In genomic region chr2:80393996-80394395, GRCh38 we compare ENCODE assay signal across 27 cellular contexts.
"Had no signal": no experiment of that assay in that cellular context is flagged by ENCODE, and none has a peak within 500 bp of the region (broad histone marks: within the 10 kb centered on the region; RNA-seq: fewer than 3 reads in every experiment).

No MANE protein-coding gene starts in this region.

- DNase-seq: activated B cell treated with CpG ODN at 0.5 μM for 24 hours; activated CD4-positive, alpha-beta memory T cell treated with anti-CD3 and anti-CD28 coated beads, Interleukin-2, amount 10 ng/mL, durations not matched to agents 7 days and 5 days; activated CD4-positive, alpha-beta T cell treated with anti-CD3 and anti-CD28 coated beads for 48 hours; activated CD4-positive, CD25-positive, alpha-beta regulatory T cell treated with anti-CD3 and anti-CD28 coated beads, Interleukin-2, amount 50 U/mL, for 72 hours; activated CD8-positive, alpha-beta memory T cell treated with anti-CD3 and anti-CD28 coated beads for 24 hours; activated CD8-positive, alpha-beta memory T cell treated with anti-CD3 and anti-CD28 coated beads, Interleukin-2, amount 10 ng/mL, durations not matched to agents 7 days and 5 days; activated CD8-positive, alpha-beta memory T cell treated with anti-CD3 and anti-CD28 coated beads, Interleukin-2, amount 50 U/mL, for 48 hours; activated effector memory CD4-positive, alpha-beta T cell treated with Interleukin-2 at 50 U/mL for 16 hours; activated naive CD4-positive, alpha-beta T cell treated with anti-CD3 and anti-CD28 coated beads, Interleukin-2, amount 50 U/mL, for 16 hours; activated naive CD8-positive, alpha-beta T cell treated with anti-CD3 and anti-CD28 coated beads for 36 hours; activated T-cell treated with anti-CD3 and anti-CD28 coated beads, Interleukin-2, amount 50 U/mL, for 48 hours; amniotic stem cell; MM.1S; MV-4-11; NCI-H1092; NCI-H1436 treated with DMSO at 0.1 percent for 48 hours; NCI-H1694 treated with DMSO at 0.1 percent for 48 hours; NCI-H2029 treated with DMSO at 0.1 percent for 48 hours; NCI-H2171; NCI-H510A; PC-9; SIG-M5; SW 1271; T-helper 1 cell; T-helper 2 cell; T-helper 9 cell had no signal

- ATAC-seq: activated CD8-positive, alpha-beta memory T cell treated with anti-CD3 and anti-CD28 coated beads, Interleukin-2, amount 10 ng/mL, durations not matched to agents 7 days and 5 days; Right ventricle myocardium inferior had no signal
